In genomic region chr3:7393944-7394605, GRCh38 we compare ENCODE assay signal across 14 cellular contexts.
DNase-seq lines count a peak whose midpoint lies in the region; ATAC-seq and TF ChIP-seq lines count a peak whose summit lies in the region.
"Had no signal": no experiment of that assay in that cellular context is flagged by ENCODE, and none has a peak within 500 bp of the region (broad histone marks: within the 10 kb centered on the region; RNA-seq: fewer than 3 reads in every experiment).

No MANE protein-coding gene starts in this region.

- H3K9ac ChIP-seq in KMS-11: no peak overlapping the region
- H3K9ac ChIP-seq: BLaER1 had no signal

- H3K27ac ChIP-seq in KMS-11: no peak overlapping the region
- H3K27ac ChIP-seq: 22Rv1, BLaER1 had no signal

- TF ChIP-seq CTCF in GM12865 (IDR thresholded peaks at IDR 0.05; ENCODE audit: insufficient read depth, low read depth, low read length, missing control alignments) (no peak), GM20000 (IDR thresholded peaks at IDR 0.05; ENCODE audit: extremely low read depth, missing control alignments) (no peak), KMS-11 (conservative IDR thresholded peaks at IDR 0.05; ENCODE audit: low read depth, low read length) (no peak)

- no peaks in the 10 kb centered on the region for H3K27me3 ChIP-seq in KMS-11 (ENCODE audit: insufficient read depth, low read depth)
- H3K27me3 ChIP-seq: BLaER1 had no signal

- no peaks in the 10 kb centered on the region for H3K79me2 ChIP-seq in KMS-11 (ENCODE audit: insufficient read depth, low read depth)

- no peaks in the 10 kb centered on the region for H3K36me3 ChIP-seq in KMS-11 (ENCODE audit: insufficient read depth)
- H3K36me3 ChIP-seq: BLaER1, HAP-1 had no signal

- H4K20me1 ChIP-seq in KMS-11 (ENCODE audit: insufficient read depth): no peaks in the 10 kb centered on the region
- H4K20me1 ChIP-seq: BLaER1 had no signal

- peak overlapping the region; percentile 30; the same call in 1 of the 2 replicates for H3K4me3 ChIP-seq in GM12865 (ENCODE audit: low read depth, low read length)
- H3K4me3 ChIP-seq in KMS-11 (IDR thresholded peaks at IDR 0.05; ENCODE audit: insufficient read depth, low read depth, low read length): no peak overlapping the region
- H3K4me3 ChIP-seq: BLaER1, HAP-1 had no signal

- DNase-seq in GM12865 (ENCODE audit: low read depth): peak; percentile 62
- DNase-seq in GM20000 (ENCODE audit: low spot score): peak; percentile 7
- no peak for DNase-seq in DMS 273 treated with DMSO at 0.1 percent for 48 hours (lab: John Stamatoyannopoulos, UW)
- no peak for DNase-seq in NK-92 (lab: John Stamatoyannopoulos, UW; ENCODE audit: unreplicated experiment)
- DNase-seq: AML-193, DMS79, KG1 had no signal

- peak; percentile 64 for ATAC-seq in GM18868 (IDR thresholded peaks at IDR 0.05; ENCODE audit: unreplicated experiment)
- no peak for ATAC-seq in HG02852 (IDR thresholded peaks at IDR 0.05; ENCODE audit: unreplicated experiment)
- no peak for ATAC-seq in HG02642 (IDR thresholded peaks at IDR 0.05; ENCODE audit: poor library complexity, unreplicated experiment)

- peak overlapping the region; percentile 29; the same call in 1 of the 2 replicates for H3K4me2 ChIP-seq in KMS-11
- H3K4me2 ChIP-seq: BLaER1 had no signal

- H2AFZ ChIP-seq in KMS-11 (ENCODE audit: low read depth): peak overlapping the region; percentile 34; the same call in 1 of the 2 replicates

- no peaks in the 10 kb centered on the region for H3K4me1 ChIP-seq in KMS-11 (ENCODE audit: low read depth, poor library complexity, severe bottlenecking)
- H3K4me1 ChIP-seq: BLaER1, HAP-1 had no signal

Comparison
In these comparisons a context has a peak if more than half of its experiments do, and no peak if none do; other contexts are left out.
1. DNase-seq: peak in GM12865 (single experiment) and GM20000 (single experiment); none in DMS 273 treated with DMSO at 0.1 percent for 48 hours (single experiment) and NK-92 (single experiment).